9 cellular contexts compared by ENCODE assay signal in the genomic region with DNA sequence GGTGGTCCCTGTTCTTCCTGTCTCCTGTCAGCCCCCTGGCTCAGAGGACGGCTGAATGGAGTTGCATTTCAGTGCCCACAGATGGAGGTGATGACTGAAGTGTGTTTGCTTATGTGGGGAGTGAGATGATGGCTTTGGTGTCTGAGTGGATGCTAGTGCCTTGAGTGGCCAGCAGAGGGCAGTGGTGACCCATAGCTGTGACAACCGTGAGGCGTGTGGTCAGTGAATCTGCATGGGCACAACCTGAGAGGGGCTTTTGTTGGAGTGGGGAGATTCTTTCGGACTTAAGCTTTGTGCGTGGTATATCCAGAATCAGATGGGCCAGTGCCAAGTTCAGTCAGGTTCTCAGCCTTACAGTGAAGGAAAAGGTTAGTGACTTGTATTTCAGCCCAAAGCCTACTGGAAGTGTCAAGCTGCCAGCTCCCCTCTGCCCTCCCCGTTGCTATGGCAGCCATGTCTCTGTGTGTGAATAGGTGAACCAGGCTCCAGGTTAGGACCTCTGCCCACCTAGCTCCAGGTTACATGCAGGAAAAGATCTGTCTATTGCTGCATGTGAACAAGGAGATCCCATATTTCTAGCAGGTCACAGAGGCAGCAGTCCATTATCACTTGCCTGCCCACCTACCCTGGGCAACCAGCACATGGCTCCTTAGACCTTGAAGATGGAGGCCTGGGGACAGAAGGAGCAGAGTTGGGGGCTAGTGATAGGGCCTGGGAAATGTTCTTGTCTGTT. TPM values are rescaled to one million over a fixed set of nuclear protein-coding genes. Genes with fewer than 3 reads are reported as not detected.
A peak's percentile ranks its signal among the peaks of the same experiment; 100 is the strongest.
DNase-seq lines count a peak whose midpoint lies in the region; ATAC-seq, FAIRE-seq and TF ChIP-seq lines count a peak whose summit lies in the region.
"Had no signal": no experiment of that assay in that cellular context is flagged by ENCODE, and none has a peak within 500 bp of the region (broad histone marks: within the 10 kb centered on the region; RNA-seq: fewer than 3 reads in every experiment).

No MANE protein-coding gene starts in this region.

- H3K4me3 Mint-ChIP-seq in activated T-helper 17 cell treated with anti-CD3 and anti-CD28 coated beads, Interleukin-2, amount 50 U/mL, for 72 hours, result no peak overlapping the region
- no peak overlapping the region for H3K4me3 Mint-ChIP-seq in neural progenitor cell

- peak overlapping the region; percentile 61 for H3K27ac Mint-ChIP-seq in activated T-helper 17 cell treated with anti-CD3 and anti-CD28 coated beads, Interleukin-2, amount 50 U/mL, for 72 hours
- no peak overlapping the region for H3K27ac Mint-ChIP-seq in neural progenitor cell

- H3K36me3 Mint-ChIP-seq in activated T-helper 17 cell treated with anti-CD3 and anti-CD28 coated beads, Interleukin-2, amount 50 U/mL, for 72 hours (ENCODE audit: low read depth), result peaks cover 50% of the 10 kb centered on the region
- H3K36me3 Mint-ChIP-seq in neural progenitor cell, result no peaks in the 10 kb centered on the region

- H3K4me1 ChIP-seq in neural progenitor cell, result peaks cover 14% of the 10 kb centered on the region

- H3F3A ChIP-seq in neural progenitor cell (ENCODE audit: low read depth), result peaks cover 68% of the 10 kb centered on the region

- no peaks in the 10 kb centered on the region for H3K36me3 ChIP-seq in neural progenitor cell

- no peak for FAIRE-seq in urothelium cell line (lab: Jason Lieb, UNC)
- FAIRE-seq: islet of Langerhans had no signal

- no peaks in the 10 kb centered on the region for H3K9me3 Mint-ChIP-seq in activated T-helper 17 cell treated with anti-CD3 and anti-CD28 coated beads, Interleukin-2, amount 50 U/mL, for 72 hours
- H3K9me3 Mint-ChIP-seq in neural progenitor cell, result no peaks in the 10 kb centered on the region

- H3K27me3 ChIP-seq in neural progenitor cell, result peaks cover 4% of the 10 kb centered on the region

- peaks cover 51% of the 10 kb centered on the region for H4K20me1 ChIP-seq in neural progenitor cell (ENCODE audit: low read depth)

- H3K4me1 Mint-ChIP-seq in activated T-helper 17 cell treated with anti-CD3 and anti-CD28 coated beads, Interleukin-2, amount 50 U/mL, for 72 hours, result peaks cover 33% of the 10 kb centered on the region
- peaks cover 45% of the 10 kb centered on the region for H3K4me1 Mint-ChIP-seq in neural progenitor cell

- H3K4me3 ChIP-seq in LNCaP clone FGC (ENCODE audit: low read depth, low read length), result no peak overlapping the region
- H3K4me3 ChIP-seq in fibroblast of villous mesenchyme (ENCODE audit: low read depth, low read length), result no peak overlapping the region
- no peak overlapping the region for H3K4me3 ChIP-seq in neural progenitor cell

- H3K4me2 ChIP-seq in neural progenitor cell, result no peak overlapping the region

- no peak overlapping the region for H3K9ac ChIP-seq in neural progenitor cell

- no peaks in the 10 kb centered on the region for H3K79me2 ChIP-seq in neural progenitor cell (ENCODE audit: low read depth)

- no peak overlapping the region for H3K27ac ChIP-seq in neural progenitor cell

- peak; percentile 78 for DNase-seq in SIG-M5 treated with dmso at 0.1 percent for 504 hours (lab: John Stamatoyannopoulos, UW; ENCODE audit: unreplicated experiment)
- no peak for DNase-seq in SIG-M5 (lab: John Stamatoyannopoulos, UW)
- no peak for DNase-seq in LNCaP clone FGC (ENCODE audit: low read depth)
- peak; percentile 64 for DNase-seq in RPMI7951 (ENCODE audit: low read depth)
- peak; percentile 74 for DNase-seq in fibroblast of villous mesenchyme (ENCODE audit: low read depth)
- peak; percentile 81 for DNase-seq in neural progenitor cell (ENCODE audit: low spot score)
- DNase-seq in urothelium cell line (ENCODE audit: low spot score), result peak; percentile 74

- no peaks in the 10 kb centered on the region for H3K9me3 ChIP-seq in neural progenitor cell (ENCODE audit: low read depth)

- TF ChIP-seq CTCF in LNCaP clone FGC (IDR thresholded peaks at IDR 0.05; ENCODE audit: control insufficient read depth, extremely low read depth, insufficient read depth) (peak; percentile 98), fibroblast of villous mesenchyme (IDR thresholded peaks at IDR 0.05; ENCODE audit: insufficient read depth, low read depth, low read length) (peak; percentile 97), neural progenitor cell (IDR thresholded peaks at IDR 0.05) (peak; percentile 96)

- ATAC-seq in activated T-helper 17 cell treated with anti-CD3 and anti-CD28 coated beads, Interleukin-2, amount 50 U/mL, for 72 hours (replicated peaks), result peak; percentile 20

- H3K27me3 Mint-ChIP-seq in activated T-helper 17 cell treated with anti-CD3 and anti-CD28 coated beads, Interleukin-2, amount 50 U/mL, for 72 hours, result no peaks in the 10 kb centered on the region
- H3K27me3 Mint-ChIP-seq in neural progenitor cell (ENCODE audit: insufficient read depth, low read depth), result peaks cover 19% of the 10 kb centered on the region

- no peak overlapping the region for H2AFZ ChIP-seq in neural progenitor cell (replicated peaks)

RNA-seq across cellular contexts. Expression of a gene that starts 14.7 kb away (rescaled TPM):
- 39.8 and 43.0 TPM in 2 replicates for total RNA-seq in RPMI7951 (2014; rRNA removed; shearing (Covaris generic))
- 1 to 10 TPM in 1 of 2 donors, under 1 TPM in 1; 0.89 to 2.7 TPM for total RNA-seq in activated T-helper 17 cell treated with anti-CD3 and anti-CD28 coated beads, Interleukin-2, amount 50 U/mL, for 72 hours
- total RNA-seq in fibroblast of villous mesenchyme (75.4 and 79.5 TPM in 2 replicates), neural progenitor cell (ENCODE audit: low replicate concordance) (17.2 and 25.6 TPM in 2 replicates)

Comparison
In these comparisons a context has a peak if more than half of its experiments do, and no peak if none do; other contexts are left out.
1. DNase-seq: peak in SIG-M5 treated with dmso at 0.1 percent for 504 hours (single experiment), RPMI7951 (single experiment), fibroblast of villous mesenchyme (single experiment), neural progenitor cell (single experiment) and urothelium cell line (single experiment); none in SIG-M5 (single experiment) and LNCaP clone FGC (single experiment).
2. Peak in every context shown above with its lines, with median percentiles within 50 percentile points of each other: CTCF ChIP-seq.